In the genomic region with DNA sequence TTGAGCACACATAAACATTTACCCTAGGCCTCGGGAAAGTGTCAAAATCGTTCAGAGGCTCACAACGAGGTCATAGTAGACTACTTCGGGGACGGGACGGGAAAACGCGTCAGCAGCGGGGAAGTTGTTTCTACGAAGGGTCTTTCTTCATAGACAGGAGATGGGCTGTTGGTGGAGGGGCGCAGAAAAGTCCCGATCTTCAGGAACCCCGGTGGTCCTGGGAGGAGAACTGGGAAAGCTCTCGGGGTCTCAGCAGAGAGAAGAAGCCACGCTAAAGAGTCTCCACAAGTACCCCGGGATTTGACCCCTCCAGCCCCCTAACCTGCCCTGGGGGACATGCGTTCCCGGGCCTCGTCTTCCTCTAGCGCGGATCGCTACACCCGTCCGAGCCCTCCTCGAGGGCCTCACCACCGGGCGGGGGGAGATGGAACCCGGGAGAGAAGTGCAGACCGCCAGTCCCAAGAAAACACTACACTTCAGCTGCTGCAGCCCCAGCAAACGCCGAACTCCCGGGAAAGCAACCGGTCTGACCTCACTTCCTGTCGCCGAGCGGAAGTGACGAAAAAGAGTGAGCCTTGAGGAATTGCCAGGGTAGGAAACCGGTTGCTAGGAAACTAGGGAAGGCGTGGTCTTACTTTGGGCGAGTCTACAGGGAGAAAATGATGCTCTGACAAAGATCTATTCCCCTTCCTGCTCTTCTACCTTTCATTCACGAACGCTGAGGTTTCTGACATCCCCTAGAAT, we compare ENCODE assay signal across 8 cellular contexts. TPM values are rescaled to one million over a fixed set of nuclear protein-coding genes. Genes with fewer than 3 reads are reported as not detected.
DNase-seq lines count a peak whose midpoint lies in the region; TF ChIP-seq lines count a peak whose summit lies in the region.

A gene (minus strand): TSS at position 534 of the 744 bp plus-strand sequence. CDS start 1,611 bp downstream, outside the sequence.

- H3K9me3 ChIP-seq in H9 (ENCODE audit: control insufficient read depth, low read depth, low read length) = no peaks in the 10 kb centered on the region
- H3K9me3 ChIP-seq in MG63 = no peaks in the 10 kb centered on the region

- H2BK5ac ChIP-seq in H9 (ENCODE audit: insufficient read length, low read length) = no peak within 1 kb of the TSS

- no peaks in the 10 kb centered on the region for H4K20me1 ChIP-seq in H9 (ENCODE audit: control insufficient read depth, insufficient read depth, insufficient read length)

- H4K5ac ChIP-seq in H9 (ENCODE audit: insufficient read length, low read depth, low read length) = no peak within 1 kb of the TSS

- H3K4me2 ChIP-seq in H9 (ENCODE audit: insufficient read depth, insufficient read length, low read length) = peak within 1 kb of the TSS; percentile 93

- no peak within 1 kb of the TSS for H2BK15ac ChIP-seq in H9 (ENCODE audit: low read depth, low read length)

- H3K27me3 ChIP-seq in H9 (ENCODE audit: insufficient read depth, low read length) (no peaks in the 10 kb centered on the region), MG63 (no peaks in the 10 kb centered on the region)

- H3K4me3 Mint-ChIP-seq in H9 (peak within 1 kb of the TSS; percentile 92 to 94), nephron (peak within 1 kb of the TSS; percentile 86 to 93 (median 91))
- H3K4me3 Mint-ChIP-seq in stimulated activated naive CD8-positive, alpha-beta T cell treated with anti-CD3 and anti-CD28 coated beads, Interleukin-15, Interleukin-2, amounts not matched to agents 100 ng/mL and 50 ng/mL, for 24 hours = peak within 1 kb of the TSS; percentile 93

- H3K79me1 ChIP-seq in H9 (ENCODE audit: insufficient read depth, low read depth, low read length, poor library complexity, severe bottlenecking) = peaks cover 2% of the 10 kb centered on the region

- H4K91ac ChIP-seq in H9 (ENCODE audit: insufficient read length, low read depth, low read length) = no peak within 1 kb of the TSS

- H3K27me3 Mint-ChIP-seq in H9 (ENCODE audit: low read depth) = no peaks in the 10 kb centered on the region
- no peaks in the 10 kb centered on the region for H3K27me3 Mint-ChIP-seq in nephron (ENCODE audit: low read depth)
- no peaks in the 10 kb centered on the region for H3K27me3 Mint-ChIP-seq in stimulated activated naive CD8-positive, alpha-beta T cell treated with anti-CD3 and anti-CD28 coated beads, Interleukin-15, Interleukin-2, amounts not matched to agents 100 ng/mL and 50 ng/mL, for 24 hours

- no peaks in the 10 kb centered on the region for H3K4me1 ChIP-seq in H9 (ENCODE audit: insufficient read depth, low read length)

- H2AFZ ChIP-seq in H9 (ENCODE audit: low read length) = no peak within 1 kb of the TSS

- H3K56ac ChIP-seq in H9 (ENCODE audit: insufficient read length, low read depth, low read length) = no peak within 1 kb of the TSS

- no peaks in the 10 kb centered on the region for H3K9me3 Mint-ChIP-seq in H9
- no peaks in the 10 kb centered on the region for H3K9me3 Mint-ChIP-seq in nephron
- H3K9me3 Mint-ChIP-seq in stimulated activated naive CD8-positive, alpha-beta T cell treated with anti-CD3 and anti-CD28 coated beads, Interleukin-15, Interleukin-2, amounts not matched to agents 100 ng/mL and 50 ng/mL, for 24 hours = no peaks in the 10 kb centered on the region

- H2BK12ac ChIP-seq in H9 (ENCODE audit: insufficient read length, low read depth, low read length) = no peak within 1 kb of the TSS

- no peak within 1 kb of the TSS for H3K27ac ChIP-seq in H9 (ENCODE audit: insufficient read length, low read depth, low read length)

- TF ChIP-seq CTCF in H9 (conservative IDR thresholded peaks at IDR 0.05) (no peak), fibroblast of the aortic adventitia (IDR thresholded peaks at IDR 0.05; ENCODE audit: insufficient read depth, low read length) (no peak), nephron (IDR thresholded peaks at IDR 0.05; ENCODE audit: unreplicated experiment in 3 of 3) (no peak)

- WGBS in H9 (ENCODE audit: extremely low coverage, insufficient read length, low lambda C conversion rate) = no CpG with 5 or more reads among the region's 42 CpGs

- H3K36me3 ChIP-seq in MG63 = peaks cover 31% of the 10 kb centered on the region

- H3K14ac ChIP-seq in H9 (ENCODE audit: insufficient read depth, low read length) = peak within 1 kb of the TSS; percentile 77; the same call in 1 of the 2 replicates

- H4K8ac ChIP-seq in H9 (replicated peaks; ENCODE audit: insufficient read length, low read depth, low read length) = no peak within 1 kb of the TSS

- no peak within 1 kb of the TSS for H2BK20ac ChIP-seq in H9 (ENCODE audit: low read depth, low read length, poor library complexity, severe bottlenecking)

- H3K4me3 ChIP-seq in MG63 (peak within 1 kb of the TSS; percentile 72), fibroblast of the aortic adventitia (ENCODE audit: low read depth, low read length) (peak within 1 kb of the TSS; percentile 96)

- peaks cover 12 to 25% (median 22%) of the 10 kb centered on the region in 3 experiments; a peak in 6 of 7 replicates for H3K36me3 Mint-ChIP-seq in H9 (ENCODE audit: insufficient read depth in 1 of 3, low read depth in 3 of 3)
- H3K36me3 Mint-ChIP-seq in nephron (ENCODE audit: low read depth) = peaks cover 26% of the 10 kb centered on the region
- H3K36me3 Mint-ChIP-seq in stimulated activated naive CD8-positive, alpha-beta T cell treated with anti-CD3 and anti-CD28 coated beads, Interleukin-15, Interleukin-2, amounts not matched to agents 100 ng/mL and 50 ng/mL, for 24 hours (ENCODE audit: low read depth) = peaks cover 33% of the 10 kb centered on the region

- H3K23ac ChIP-seq in H9 (ENCODE audit: insufficient read length, low read depth, low read length) = no peak within 1 kb of the TSS

- DNase-seq in ELR (ENCODE audit: low read depth) (peak; percentile 98), H9 (peak; percentile 99), MG63 (peak; percentile 91), SHP77 treated with DMSO at 0.1 percent for 48 hours (lab: John Stamatoyannopoulos, UW) (peak; percentile 96), fibroblast of the aortic adventitia (ENCODE audit: low read depth) (peak; percentile 98)
- DNase-seq in activated effector memory CD4-positive, alpha-beta T cell treated with anti-CD3 and anti-CD28 coated beads, Interleukin-2, amount 50 U/mL, for 16 hours = peak; percentile 97

- peak within 1 kb of the TSS; percentile 87 for H3K9ac ChIP-seq in H9 (ENCODE audit: extremely low read depth, insufficient read length, low read length)

- no peak within 1 kb of the TSS for H2AK5ac ChIP-seq in H9 (ENCODE audit: insufficient read length, low read length)

- peaks cover 18% of the 10 kb centered on the region; the same call in 1 of the 2 replicates for H3K79me2 ChIP-seq in H9 (ENCODE audit: insufficient read depth, low read length)

- H2BK120ac ChIP-seq in H9 (ENCODE audit: low read depth, low read length, poor library complexity, severe bottlenecking) = no peak within 1 kb of the TSS

- H3K23me2 ChIP-seq in H9 (ENCODE audit: insufficient read length, low read depth, low read length, poor library complexity, severe bottlenecking) = peaks cover 5% of the 10 kb centered on the region

- H3K4me1 Mint-ChIP-seq in H9 = peaks cover 21 to 30% of the 10 kb centered on the region in 2 experiments
- H3K4me1 Mint-ChIP-seq in nephron = peaks cover 45% of the 10 kb centered on the region
- H3K4me1 Mint-ChIP-seq in stimulated activated naive CD8-positive, alpha-beta T cell treated with anti-CD3 and anti-CD28 coated beads, Interleukin-15, Interleukin-2, amounts not matched to agents 100 ng/mL and 50 ng/mL, for 24 hours (ENCODE audit: low read depth) = peaks cover 54% of the 10 kb centered on the region

- peak within 1 kb of the TSS; percentile 54 for H3K18ac ChIP-seq in H9 (ENCODE audit: insufficient read length, low read depth, low read length)

- H3K4ac ChIP-seq in H9 (ENCODE audit: low read depth, low read length) = no peak within 1 kb of the TSS

- H3K27ac Mint-ChIP-seq in H9 = peak within 1 kb of the TSS; percentile 96 to 99 (median 98)
- H3K27ac Mint-ChIP-seq in nephron = peak within 1 kb of the TSS; percentile 95 to 99 (median 95)
- H3K27ac Mint-ChIP-seq in stimulated activated naive CD8-positive, alpha-beta T cell treated with anti-CD3 and anti-CD28 coated beads, Interleukin-15, Interleukin-2, amounts not matched to agents 100 ng/mL and 50 ng/mL, for 24 hours = peak within 1 kb of the TSS; percentile 96

- H3T11ph ChIP-seq in H9 (ENCODE audit: low read length) = no peak within 1 kb of the TSS

RNA-seq across cellular contexts. Expression of the gene that starts here (rescaled TPM):
- total RNA-seq in H9 (2021) (28.6 and 37.0 TPM in 2 replicates), fibroblast of the aortic adventitia (ENCODE audit: low replicate concordance) (29.9 and 37.1 TPM in 2 replicates)
- 7.3 and 18.3 TPM in 2 replicates for total RNA-seq in MG63 (2014; rRNA removed; shearing (Covaris generic); ENCODE audit: low replicate concordance)
